In the genomic region with DNA sequence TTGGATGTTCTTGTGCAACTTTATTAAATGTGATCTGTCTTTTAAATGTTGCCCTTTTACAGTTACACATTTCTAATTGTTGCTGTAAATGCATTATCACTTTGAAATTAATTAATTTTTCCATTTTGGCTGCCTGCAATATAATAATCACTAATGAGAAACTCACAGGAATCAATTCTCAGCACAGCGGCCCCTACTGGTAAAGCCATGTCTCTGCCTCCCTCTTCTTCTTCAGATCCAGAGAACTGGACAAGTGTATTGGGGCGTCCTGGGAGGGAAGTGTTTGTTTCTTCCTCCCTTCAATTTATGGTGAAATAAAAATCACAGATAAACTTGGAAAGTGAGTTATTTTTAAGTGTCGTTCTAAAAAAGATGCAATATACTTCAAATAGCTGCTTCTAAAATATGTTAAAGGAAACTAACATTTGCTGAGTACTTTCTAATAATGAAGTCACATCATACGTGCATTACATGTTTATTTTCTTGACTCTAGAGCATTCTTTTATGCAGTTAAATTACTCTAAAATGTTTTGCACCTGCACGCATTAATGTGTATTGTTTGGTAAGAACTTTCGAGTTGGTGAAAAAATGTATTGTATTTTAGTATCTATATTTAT, we compare ENCODE assay signal across 8 cellular contexts.
A peak's percentile ranks its signal among the peaks of the same experiment; 100 is the strongest.
DNase-seq lines count a peak whose midpoint lies in the region; ATAC-seq and TF ChIP-seq lines count a peak whose summit lies in the region.

No MANE protein-coding gene starts in this region.

- H2AFZ ChIP-seq in smooth muscle cell (ENCODE audit: low read depth) = no peak overlapping the region

- 57% methylated on average over 6 of the region's 6 CpGs for WGBS in smooth muscle cell (ENCODE audit: low lambda C conversion rate)

- no peaks in the 10 kb centered on the region for H3F3A ChIP-seq in smooth muscle cell (ENCODE audit: low read depth)

- TF ChIP-seq POLR2A in NB4 (IDR thresholded peaks at IDR 0.05; ENCODE audit: extremely low read depth, insufficient read length) = no peak

- no peak for ATAC-seq in foreskin keratinocyte

- DNase-seq in GM10266 (ENCODE audit: extremely low spot score) (peak; percentile 11), NB4 (ENCODE audit: low read depth) (peak; percentile 45), foreskin keratinocyte (no peak), smooth muscle cell (lab: John Stamatoyannopoulos, UW; ENCODE audit: unreplicated experiment) (no peak), GOT3 (lab: John Stamatoyannopoulos, UW) (no peak), middle frontal gyrus (ENCODE audit: extremely low spot score, low spot score) (no peak)
- peak; percentile 20 for DNase-seq in activated CD8-positive, alpha-beta memory T cell treated with anti-CD3 and anti-CD28 coated beads, Interleukin-2, amount 50 U/mL, for 4 hours

- H3K4me1 ChIP-seq in foreskin keratinocyte (no peaks in the 10 kb centered on the region), smooth muscle cell (ENCODE audit: low read depth) (no peaks in the 10 kb centered on the region)

- no peaks in the 10 kb centered on the region for H3K36me3 ChIP-seq in smooth muscle cell (ENCODE audit: low read depth)

- H3K9me3 ChIP-seq in smooth muscle cell (replicated peaks; ENCODE audit: low read depth) = no peaks in the 10 kb centered on the region

- H3K27me3 ChIP-seq in foreskin keratinocyte (no peaks in the 10 kb centered on the region), smooth muscle cell (ENCODE audit: low read depth) (no peaks in the 10 kb centered on the region)

- no peaks in the 10 kb centered on the region for H4K20me1 ChIP-seq in smooth muscle cell (ENCODE audit: low read depth)

- H3K27ac ChIP-seq in 22Rv1 (no peak overlapping the region), foreskin keratinocyte (no peak overlapping the region), smooth muscle cell (ENCODE audit: low read depth) (no peak overlapping the region)

- H3K79me2 ChIP-seq in smooth muscle cell (ENCODE audit: low read depth) = no peaks in the 10 kb centered on the region

- H3K4me3 ChIP-seq in NB4 (ENCODE audit: low read depth, low read length) (no peak overlapping the region), smooth muscle cell (no peak overlapping the region)

- H3K4me2 ChIP-seq in smooth muscle cell = no peak overlapping the region

- no peak overlapping the region for H3K9ac ChIP-seq in smooth muscle cell (ENCODE audit: low read depth)

- TF ChIP-seq CTCF in 22Rv1 (IDR thresholded peaks at IDR 0.05) (peak; percentile 96), GM10266 (IDR thresholded peaks at IDR 0.05; ENCODE audit: control insufficient read depth, insufficient read depth, low read depth, missing control alignments) (peak; percentile 61), NB4 (IDR thresholded peaks at IDR 0.05; ENCODE audit: low read depth, low read length) (peak; percentile 96), foreskin keratinocyte (conservative IDR thresholded peaks at IDR 0.05) (peak; percentile 74), smooth muscle cell (IDR thresholded peaks at IDR 0.05; ENCODE audit: borderline replicate concordance, insufficient read depth, poor library complexity, severe bottlenecking) (peak; percentile 91)

Comparison
In these comparisons a context has a peak if more than half of its experiments do, and no peak if none do; other contexts are left out.
1. DNase-seq: peak in GM10266 (single experiment), NB4 (single experiment) and activated CD8-positive, alpha-beta memory T cell treated with anti-CD3 and anti-CD28 coated beads, Interleukin-2, amount 50 U/mL, for 4 hours (single experiment); none in foreskin keratinocyte (0 of 2), smooth muscle cell (single experiment), GOT3 (single experiment) and middle frontal gyrus (single experiment).
2. Peak in every context shown above with its lines, with median percentiles within 50 percentile points of each other: CTCF ChIP-seq.